In the genomic region with DNA sequence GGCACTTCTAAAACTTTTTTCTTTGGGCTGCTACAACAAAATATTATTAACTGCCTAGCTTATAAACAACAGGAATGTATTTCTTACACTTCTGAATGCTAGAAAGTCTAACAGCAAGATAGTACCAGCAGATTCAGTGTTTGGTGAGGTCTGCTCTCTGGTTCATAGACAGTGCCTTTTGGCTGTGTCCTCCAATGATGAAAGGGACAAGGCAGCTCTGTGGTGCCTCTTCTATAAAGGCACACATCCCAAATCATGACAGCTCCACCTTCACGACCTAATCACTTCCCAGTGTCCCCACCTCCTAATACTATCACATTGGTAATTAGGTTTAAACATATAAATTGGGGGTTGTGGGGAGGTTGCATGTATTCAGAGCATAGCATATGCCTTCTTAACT, we compare ENCODE assay signal across 1 cellular context.
TF ChIP-seq lines count a peak whose summit lies in the region.

No MANE protein-coding gene starts in this region.

TF ChIP-seq in GM12878, 131 proteins besides CTCF, POLR2A, EP300 and RAD21 (continued from another document):
- TF ChIP-seq, protein P1, sequence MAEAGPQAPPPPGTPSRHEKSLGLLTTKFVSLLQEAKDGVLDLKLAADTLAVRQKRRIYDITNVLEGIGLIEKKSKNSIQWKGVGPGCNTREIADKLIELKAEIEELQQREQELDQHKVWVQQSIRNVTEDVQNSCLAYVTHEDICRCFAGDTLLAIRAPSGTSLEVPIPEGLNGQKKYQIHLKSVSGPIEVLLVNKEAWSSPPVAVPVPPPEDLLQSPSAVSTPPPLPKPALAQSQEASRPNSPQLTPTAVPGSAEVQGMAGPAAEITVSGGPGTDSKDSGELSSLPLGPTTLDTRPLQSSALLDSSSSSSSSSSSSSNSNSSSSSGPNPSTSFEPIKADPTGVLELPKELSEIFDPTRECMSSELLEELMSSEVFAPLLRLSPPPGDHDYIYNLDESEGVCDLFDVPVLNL (IDR thresholded peaks at IDR 0.05; ENCODE audit: low read depth, low read length): no peak
- TF ChIP-seq EZH2 (IDR thresholded peaks at IDR 0.05; ENCODE audit: borderline replicate concordance, control insufficient read depth, low read depth, low read length) (no peak), SMARCA5 (IDR thresholded peaks at IDR 0.05) (no peak), BRCA1 (IDR thresholded peaks at IDR 0.05; ENCODE audit: low read depth, low read length) (no peak), NR2F1 (conservative IDR thresholded peaks at IDR 0.05) (no peak)
